Comparison of ENCODE assay signal across 1 cellular context in the genomic region with DNA sequence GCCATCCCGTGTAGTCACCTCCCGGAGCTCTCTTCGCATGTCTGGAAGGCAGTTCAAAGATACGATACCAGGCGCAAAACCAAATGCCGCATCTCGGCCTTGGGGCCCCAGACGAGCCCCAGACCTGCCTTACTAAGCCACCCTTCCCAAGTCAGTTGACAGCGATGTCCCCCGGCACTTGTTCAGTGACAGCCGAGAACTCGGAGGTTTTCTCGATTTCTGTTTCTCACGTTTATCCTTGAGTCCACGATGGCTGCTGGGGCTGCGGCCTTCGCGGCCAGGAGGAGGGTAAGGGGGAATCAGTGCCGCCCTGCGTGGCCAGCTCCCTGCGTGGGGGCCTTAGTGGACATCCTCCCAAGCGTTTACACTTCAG.
TF ChIP-seq lines count a peak whose summit lies in the region.

No MANE protein-coding gene starts in this region.

TF ChIP-seq in HepG2, 621 proteins besides CTCF, POLR2A, EP300 and RAD21:
- TF ChIP-seq SRF (IDR thresholded peaks at IDR 0.05; ENCODE audit: low read depth, low read length) (no peak), ZNF605 (CRISPR knock-in tag; IDR thresholded peaks at IDR 0.05) (no peak), SATB2 (CRISPR knock-in tag; IDR thresholded peaks at IDR 0.05) (no peak), ZNF747 (CRISPR knock-in tag; IDR thresholded peaks at IDR 0.05; ENCODE audit: borderline replicate concordance) (no peak)
